ENCODE assay signal across 20 cellular contexts in the genomic region with DNA sequence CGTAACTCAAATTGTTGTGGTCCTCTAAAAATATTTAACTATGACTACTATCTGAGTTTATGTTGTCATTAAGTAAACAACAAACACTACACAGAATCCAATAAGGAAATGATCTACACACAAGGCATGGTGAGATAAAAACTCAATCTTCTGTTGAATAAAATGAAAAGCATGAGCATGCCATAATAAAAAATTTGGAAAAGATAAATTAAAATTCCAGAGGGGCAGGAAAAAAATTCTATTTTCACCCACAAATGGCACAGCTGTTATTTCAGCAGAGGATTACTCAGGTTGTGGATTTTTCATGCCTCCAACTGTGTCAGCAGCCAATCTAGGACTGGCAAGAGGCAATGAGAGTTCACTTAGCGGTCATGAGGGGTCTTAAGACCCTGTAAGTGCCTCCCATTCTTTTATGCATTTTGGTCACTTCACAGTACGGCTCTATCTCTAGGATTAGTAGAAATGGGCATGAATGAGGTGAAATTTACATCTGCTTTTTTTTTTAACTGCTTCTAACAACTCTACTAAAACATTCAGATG.
"Had no signal": no experiment of that assay in that cellular context is flagged by ENCODE, and none has a peak within 500 bp of the region (broad histone marks: within the 10 kb centered on the region; RNA-seq: fewer than 3 reads in every experiment).

No MANE protein-coding gene starts in this region.

- ATAC-seq: activated CD8-positive, alpha-beta T cell treated with anti-CD3 and anti-CD28 coated beads, Interleukin-2, amount 10 ng/mL, durations not matched to agents 7 days and 5 days; activated naive CD4-positive, alpha-beta T cell treated with anti-CD3 and anti-CD28 coated beads, Interleukin-2, amount 50 U/mL, for 72 hours; body of pancreas; foreskin keratinocyte; left ventricle myocardium superior; T-helper 17 cell had no signal

- H3K4me1 ChIP-seq: body of pancreas, colonic mucosa, right atrium auricular region, spleen, stomach, testis had no signal

- H3K27me3 ChIP-seq: body of pancreas, colonic mucosa, foreskin keratinocyte, right atrium auricular region, spleen, stomach, testis had no signal

- H3K36me3 ChIP-seq: colonic mucosa, right atrium auricular region, spleen, stomach, WERI-Rb-1 had no signal

- H3K4me3 ChIP-seq: body of pancreas, colonic mucosa, right atrium auricular region, spleen, stomach, testis had no signal

- DNase-seq: activated CD8-positive, alpha-beta memory T cell treated with anti-CD3 and anti-CD28 coated beads, Interleukin-2, amount 50 U/mL, for 4 hours; activated CD8-positive, alpha-beta T cell treated with anti-CD3 and anti-CD28 coated beads, Interleukin-2, amount 10 ng/mL, durations not matched to agents 7 days and 5 days; activated gamma-delta T cell; activated T-cell treated with anti-CD3 and anti-CD28 coated beads, Interleukin-2, amount 50 U/mL, for 48 hours; body of pancreas; central memory CD4-positive, alpha-beta T cell; colonic mucosa; foreskin keratinocyte; glutamatergic neuron; kidney glomerular epithelial cell; left ventricle myocardium superior; nephron progenitor cell; occipital lobe; spleen; stomach; T-helper 17 cell; testis; WERI-Rb-1 had no signal

- H3K27ac ChIP-seq: body of pancreas, colonic mucosa, foreskin keratinocyte, right atrium auricular region, spleen, stomach, testis, WERI-Rb-1 had no signal

- H3K9me3 ChIP-seq: body of pancreas, colonic mucosa, right atrium auricular region, spleen, stomach, testis had no signal
